ENCODE assay signal across 15 cellular contexts in the genomic region with DNA sequence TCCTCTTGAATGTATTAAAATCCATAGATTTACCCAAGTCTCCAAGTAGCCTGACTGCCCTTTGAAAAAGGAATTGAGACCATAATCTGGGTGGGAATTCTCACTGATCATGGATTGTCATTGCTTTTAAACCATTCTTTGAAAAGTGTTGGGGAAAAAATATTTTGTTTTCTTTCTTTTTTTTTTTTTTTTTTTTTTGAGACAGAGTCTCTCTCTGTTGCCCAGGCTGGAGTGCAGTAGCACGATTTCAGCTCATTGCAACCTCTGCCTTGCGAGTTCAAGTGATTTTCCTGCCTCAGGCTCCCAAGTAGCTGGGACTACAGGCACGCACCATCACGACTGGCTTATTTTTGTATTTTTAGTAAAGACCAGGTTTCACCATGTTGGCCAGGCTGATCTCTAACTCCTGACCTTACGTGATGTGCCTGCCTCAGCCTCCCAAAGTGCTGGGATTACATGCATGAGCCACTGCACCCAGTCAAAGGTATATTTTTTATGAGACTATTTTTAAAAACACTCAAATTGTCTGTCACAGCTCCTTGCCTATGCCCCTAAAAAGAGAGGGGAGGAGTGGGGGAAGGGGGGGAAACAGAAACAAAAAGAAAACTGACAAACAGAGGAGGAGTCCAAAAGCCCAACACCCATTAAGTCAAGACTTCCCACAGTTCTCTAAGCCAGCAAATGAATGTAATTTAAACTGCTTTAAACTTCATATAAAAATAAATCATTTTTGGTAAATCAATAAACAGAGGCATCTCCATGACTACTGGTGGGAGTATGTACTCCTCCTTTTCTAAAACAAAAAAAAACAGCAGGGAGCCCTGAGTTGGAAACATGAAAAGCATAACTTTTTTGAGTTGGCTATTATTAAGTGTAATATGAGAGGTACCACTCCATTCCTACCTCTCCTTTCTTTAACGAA.
DNase-seq lines count a peak whose midpoint lies in the region; ATAC-seq and TF ChIP-seq lines count a peak whose summit lies in the region.
"Had no signal": no experiment of that assay in that cellular context is flagged by ENCODE, and none has a peak within 500 bp of the region (broad histone marks: within the 10 kb centered on the region; RNA-seq: fewer than 3 reads in every experiment).

No MANE protein-coding gene starts in this region.

- no peak overlapping the region for H3K18ac ChIP-seq in mesenchymal stem cell (ENCODE audit: low read depth in 1 of 2, low read length in 2 of 2)

- no peak for ATAC-seq in HCT116
- no peak for ATAC-seq in HG03521 (IDR thresholded peaks at IDR 0.05; ENCODE audit: unreplicated experiment)
- no peak for ATAC-seq in HG02623 (IDR thresholded peaks at IDR 0.05; ENCODE audit: unreplicated experiment)

- no peaks in the 10 kb centered on the region for H3K27me3 ChIP-seq in BLaER1
- H3K27me3 ChIP-seq in HCT116 (ENCODE audit: insufficient read depth, low read length): no peaks in the 10 kb centered on the region
- no peaks in the 10 kb centered on the region for H3K27me3 ChIP-seq in SU-DHL-6 (ENCODE audit: low read length)
- H3K27me3 ChIP-seq in mesenchymal stem cell (ENCODE audit: control insufficient read depth in 1 of 2, insufficient read depth in 1 of 2, low read length in 2 of 2): no peaks in the 10 kb centered on the region
- no peaks in the 10 kb centered on the region for H3K27me3 ChIP-seq in spleen (replicated peaks in 1 of 7)
- H3K27me3 ChIP-seq: brain microvascular endothelial cell had no signal

- H3K79me1 ChIP-seq in mesenchymal stem cell (replicated peaks; ENCODE audit: low read length, poor library complexity, severe bottlenecking): no peaks in the 10 kb centered on the region

- H3K79me2 ChIP-seq in HCT116 (ENCODE audit: insufficient read depth, low read length) (no peaks in the 10 kb centered on the region), SU-DHL-6 (ENCODE audit: insufficient read depth, low read length) (no peaks in the 10 kb centered on the region)

- no peak overlapping the region for H3K4ac ChIP-seq in mesenchymal stem cell (ENCODE audit: low read depth in 1 of 2, low read length in 2 of 2)

- no peak overlapping the region for H2BK5ac ChIP-seq in mesenchymal stem cell (ENCODE audit: low read depth, low read length, poor library complexity, severe bottlenecking)

- no peaks in the 10 kb centered on the region for H3K9me3 ChIP-seq in BLaER1
- no peaks in the 10 kb centered on the region for H3K9me3 ChIP-seq in HCT116 (ENCODE audit: control insufficient read depth in 1 of 2, insufficient read depth in 1 of 2, low read depth in 1 of 2, low read length in 2 of 2)
- H3K9me3 ChIP-seq in SU-DHL-6 (ENCODE audit: insufficient read depth, low read length): no peaks in the 10 kb centered on the region
- H3K9me3 ChIP-seq in mesenchymal stem cell (ENCODE audit: control insufficient read depth, low read length): no peaks in the 10 kb centered on the region
- no peaks in the 10 kb centered on the region for H3K9me3 ChIP-seq in spleen

- no peak overlapping the region for H2BK15ac ChIP-seq in mesenchymal stem cell (ENCODE audit: low read depth, poor library complexity, severe bottlenecking)

- H3K27ac ChIP-seq in BLaER1: peak overlapping the region; percentile 94
- H3K27ac ChIP-seq in HCT116 (ENCODE audit: low read depth, low read length): peak overlapping the region; percentile 28; the same call in 1 of the 2 replicates
- H3K27ac ChIP-seq in SU-DHL-6 (ENCODE audit: low read depth, low read length): peak overlapping the region; percentile 96
- no peak overlapping the region for H3K27ac ChIP-seq in mesenchymal stem cell (ENCODE audit: low read length, poor library complexity, severe bottlenecking)
- H3K27ac ChIP-seq in spleen: peak overlapping the region in 4 of 8 donors; percentile 78 to 85 (median 80)
- H3K27ac ChIP-seq: brain microvascular endothelial cell, C4-2B had no signal

- H3K9me2 ChIP-seq in HCT116 (ENCODE audit: insufficient read depth) (no peaks in the 10 kb centered on the region; the same call in 1 of the 2 replicates), SU-DHL-6 (replicated peaks; ENCODE audit: insufficient read depth, low read length) (no peaks in the 10 kb centered on the region)

- H3K14ac ChIP-seq in mesenchymal stem cell (ENCODE audit: low read length in 2 of 2): no peak overlapping the region

- H3K4me1 ChIP-seq in BLaER1 (peaks cover 49% of the 10 kb centered on the region), HCT116 (ENCODE audit: control insufficient read depth in 1 of 2, insufficient read depth in 2 of 2, low read length in 2 of 2) (peaks cover 14 to 31% of the 10 kb centered on the region in 2 experiments), mesenchymal stem cell (ENCODE audit: control insufficient read depth, insufficient read depth, low read depth, low read length) (peaks cover 5% of the 10 kb centered on the region), spleen (peaks cover 0 to 44% (median 24%) of the 10 kb centered on the region in 6 donors)

- no TSS peak for BruUV-seq in HCT116 (replicated peaks; lab: Mats Ljungman, UMichigan)

- no peak for TF ChIP-seq CTCF in HCT116 (IDR thresholded peaks at IDR 0.05 in 2 of 3, conservative IDR thresholded peaks at IDR 0.05 in 1 of 3; ENCODE audit: borderline replicate concordance in 1 of 3, insufficient read depth in 1 of 3, low read depth in 2 of 3, low read length in 2 of 3)
- no peak for TF ChIP-seq CTCF in SU-DHL-6 (IDR thresholded peaks at IDR 0.05; ENCODE audit: insufficient read depth, low read length, poor library complexity, severe bottlenecking)
- TF ChIP-seq CTCF in spleen (IDR thresholded peaks at IDR 0.05 in 8 of 11, conservative IDR thresholded peaks at IDR 0.05 in 3 of 11): no peak

- peak overlapping the region; percentile 74 for H3K9ac ChIP-seq in BLaER1
- H3K9ac ChIP-seq in HCT116 (ENCODE audit: low read length): no peak overlapping the region
- peak overlapping the region; percentile 62 for H3K9ac ChIP-seq in SU-DHL-6 (ENCODE audit: low read length)
- H3K9ac ChIP-seq in mesenchymal stem cell (ENCODE audit: low read length): peak overlapping the region; percentile 86

- CTCF ChIA-PET in HCT116 (lab: Charles Lee): interaction anchor here (0.7 to 1.6 kb wide), 5 partner anchors 16 to 934 kb away, joined by 3 to 6 read pairs (median 5); no protein-coding TSS in a partner anchor

- no peak overlapping the region for H2BK12ac ChIP-seq in mesenchymal stem cell (ENCODE audit: low read length in 2 of 2)

- peak overlapping the region; percentile 70 for H2AFZ ChIP-seq in HCT116 (ENCODE audit: low read depth, low read length, poor library complexity, severe bottlenecking)
- H2AFZ ChIP-seq in SU-DHL-6 (ENCODE audit: low read depth, low read length, severe bottlenecking): peak overlapping the region; percentile 95
- no peak overlapping the region for H2AFZ ChIP-seq in mesenchymal stem cell (ENCODE audit: low read depth, low read length)

- 95% methylated on average over 6 of the region's 6 CpGs for WGBS in mesenchymal stem cell
- 85 to 89% (median 89%) methylated on average over 6 of the region's 6 CpGs for WGBS in spleen, 5 donors

- peaks cover 22% of the 10 kb centered on the region for H3K36me3 ChIP-seq in BLaER1
- no peaks in the 10 kb centered on the region for H3K36me3 ChIP-seq in HCT116 (ENCODE audit: control insufficient read depth in 1 of 2, insufficient read depth in 2 of 2, low read length in 2 of 2)
- no peaks in the 10 kb centered on the region for H3K36me3 ChIP-seq in SU-DHL-6 (ENCODE audit: low read length)
- H3K36me3 ChIP-seq in mesenchymal stem cell (ENCODE audit: control insufficient read depth in 1 of 2, insufficient read depth in 2 of 2, low read depth in 1 of 2, low read length in 2 of 2): peaks cover 0 to 13% of the 10 kb centered on the region in 2 experiments
- no peaks in the 10 kb centered on the region for H3K36me3 ChIP-seq in spleen
- H3K36me3 ChIP-seq: brain microvascular endothelial cell had no signal

- DNase-seq in HCT116 (ENCODE audit: low read depth, low spot score) (no peak), mesenchymal stem cell (no peak), activated gamma-delta T cell treated with Interleukin-2 at 50 U/mL for 16 hours (no peak), spleen (no peak)
- DNase-seq: brain microvascular endothelial cell; effector CD4-positive, alpha-beta T cell; foreskin melanocyte; NCI-H1092 treated with DMSO at 0.1 percent for 48 hours; NCI-H526; stimulated activated CD4-positive, alpha-beta T cell treated with anti-CD3 and anti-CD28 coated beads, Interleukin-2, amount 100 ng/mL, for 48 hours had no signal

- POLR2A ChIA-PET in HCT116 (lab: Charles Lee): interaction anchor here (0.7 to 1.5 kb wide), 6 partner anchors 19 to 765 kb away, joined by 3 to 6 read pairs (median 3); a partner anchor contains a TSS

- TF ChIP-seq POLR2A in HCT116 (IDR thresholded peaks at IDR 0.05; ENCODE audit: borderline replicate concordance, extremely low read depth, insufficient read depth, insufficient read length): no peak
- TF ChIP-seq POLR2A in spleen (IDR thresholded peaks at IDR 0.05): no peak

- H3K4me2 ChIP-seq in BLaER1 (peak overlapping the region; percentile 74), HCT116 (ENCODE audit: low read length) (no peak overlapping the region; the same call in 1 of the 2 replicates), SU-DHL-6 (ENCODE audit: low read depth, low read length, poor library complexity, severe bottlenecking) (peak overlapping the region; percentile 75), mesenchymal stem cell (ENCODE audit: low read length, poor library complexity, severe bottlenecking) (no peak overlapping the region)

- H2BK120ac ChIP-seq in mesenchymal stem cell (ENCODE audit: low read depth, low read length): no peak overlapping the region

- H3K4me3 ChIP-seq in BLaER1 (peak overlapping the region; percentile 60), HCT116 (replicated peaks in 1 of 2; ENCODE audit: low read depth in 1 of 2, low read length in 2 of 2) (no peak overlapping the region), SU-DHL-6 (ENCODE audit: insufficient read depth, low read length, poor library complexity, severe bottlenecking) (peak overlapping the region; percentile 2), mesenchymal stem cell (ENCODE audit: insufficient read depth in 1 of 2, low read depth in 1 of 2, low read length in 2 of 2) (peak overlapping the region in 1 of 2 experiments; percentile 74), spleen (no peak overlapping the region)

- no peak overlapping the region for H4K91ac ChIP-seq in mesenchymal stem cell (ENCODE audit: low read length)

- no peak for TF ChIP-seq RAD21 in HCT116 (IDR thresholded peaks at IDR 0.05; ENCODE audit: low read depth)

- H4K8ac ChIP-seq in mesenchymal stem cell (ENCODE audit: low read length): no peak overlapping the region

- no peak overlapping the region for H2AK5ac ChIP-seq in mesenchymal stem cell (ENCODE audit: low read length, severe bottlenecking)

- no peak overlapping the region for H3K23ac ChIP-seq in mesenchymal stem cell (ENCODE audit: low read length in 2 of 2)

- intact Hi-C loops in HCT116 (cut with micrococcal nuclease): loop anchor here (1.0 kb wide), 1 partner anchor 30 kb away; no protein-coding TSS in a partner anchor
- intact Hi-C loops in spleen (cut with DNase I; ENCODE audit: low total_unique reads): loop anchor here (5.0 kb wide), 1 partner anchor 34 kb away; no protein-coding TSS in a partner anchor

- H4K20me1 ChIP-seq in BLaER1: peaks cover 8% of the 10 kb centered on the region
- no peaks in the 10 kb centered on the region for H4K20me1 ChIP-seq in HCT116 (ENCODE audit: insufficient read depth)
- no peaks in the 10 kb centered on the region for H4K20me1 ChIP-seq in SU-DHL-6 (ENCODE audit: low read depth, low read length)

- H3F3A ChIP-seq in SU-DHL-6 (ENCODE audit: insufficient read depth): peaks cover 47% of the 10 kb centered on the region

- RAD21 ChIA-PET in HCT116 (lab: Charles Lee; ENCODE audit: low non-redundant PET in 1 of 2, low total read pairs in 2 of 2, uncharacterized antibody in 2 of 2, unreplicated experiment in 2 of 2): no interaction called here

Comparison
In these comparisons a context has a peak if more than half of its experiments do, and no peak if none do; other contexts are left out.
1. H3K4me2 ChIP-seq: peak in BLaER1 (single experiment) and SU-DHL-6 (single experiment); none in HCT116 (single experiment) and mesenchymal stem cell (single experiment).
2. H3K4me3 ChIP-seq: peak in BLaER1 (single experiment) and SU-DHL-6 (single experiment); none in HCT116 (0 of 2) and spleen (0 of 8).